In genomic region chr3:183108470-183108869, GRCh38 we compare ENCODE assay signal across 2 cellular contexts.
TF ChIP-seq lines count a peak whose summit lies in the region.

No MANE protein-coding gene starts in this region.

TF ChIP-seq in GM12878, 131 proteins besides CTCF, POLR2A, EP300 and RAD21:
- no peak for TF ChIP-seq HCFC1 (IDR thresholded peaks at IDR 0.05; ENCODE audit: low read length)
- TF ChIP-seq SPI1 (IDR thresholded peaks at IDR 0.05; ENCODE audit: borderline replicate concordance, insufficient read depth, low read depth, low read length) = 0 out of 2 replicates have a peak, but pooled peaks have one; percentile 14
- no peak for TF ChIP-seq NRF1 (conservative IDR thresholded peaks at IDR 0.05; ENCODE audit: low read depth, low read length)
- no peak for TF ChIP-seq MAX (IDR thresholded peaks at IDR 0.05; ENCODE audit: low read depth, low read length)

TF ChIP-seq in WTC11, 78 proteins besides CTCF, POLR2A, EP300 and RAD21:
- TF ChIP-seq USF1 (CRISPR knock-in tag; IDR thresholded peaks at IDR 0.05) (no peak), ERG (CRISPR knock-in tag; IDR thresholded peaks at IDR 0.05) (no peak), JUN (CRISPR knock-in tag; IDR thresholded peaks at IDR 0.05) (no peak), FOXK1 (CRISPR knock-in tag; IDR thresholded peaks at IDR 0.05) (no peak), IRF1 (CRISPR knock-in tag; IDR thresholded peaks at IDR 0.05) (no peak), MYBL2 (CRISPR knock-in tag; IDR thresholded peaks at IDR 0.05) (no peak), FOXP1 (CRISPR knock-in tag; IDR thresholded peaks at IDR 0.05; ENCODE audit: borderline replicate concordance) (no peak), ZNF671 (CRISPR knock-in tag; IDR thresholded peaks at IDR 0.05) (no peak), GRHL2 (CRISPR knock-in tag; IDR thresholded peaks at IDR 0.05; ENCODE audit: insufficient replicate concordance, severe bottlenecking) (no peak), PRDM15 (CRISPR knock-in tag; IDR thresholded peaks at IDR 0.05) (no peak), ZBTB21 (CRISPR knock-in tag; IDR thresholded peaks at IDR 0.05; ENCODE audit: borderline replicate concordance) (no peak), PREB (CRISPR knock-in tag; IDR thresholded peaks at IDR 0.05; ENCODE audit: borderline replicate concordance) (no peak), ZSCAN18 (CRISPR knock-in tag; IDR thresholded peaks at IDR 0.05) (no peak), ZNF121 (CRISPR knock-in tag; IDR thresholded peaks at IDR 0.05) (no peak), ZNF317 (CRISPR knock-in tag; IDR thresholded peaks at IDR 0.05; ENCODE audit: borderline replicate concordance, low read depth) (no peak), ESRRA (CRISPR knock-in tag; IDR thresholded peaks at IDR 0.05; ENCODE audit: borderline replicate concordance) (no peak), MAX (CRISPR knock-in tag; IDR thresholded peaks at IDR 0.05) (no peak), EMX1 (CRISPR knock-in tag; IDR thresholded peaks at IDR 0.05) (no peak), ZNF423 (CRISPR knock-in tag; IDR thresholded peaks at IDR 0.05) (no peak), JAZF1 (CRISPR knock-in tag; IDR thresholded peaks at IDR 0.05) (no peak)
